In the genomic region with DNA sequence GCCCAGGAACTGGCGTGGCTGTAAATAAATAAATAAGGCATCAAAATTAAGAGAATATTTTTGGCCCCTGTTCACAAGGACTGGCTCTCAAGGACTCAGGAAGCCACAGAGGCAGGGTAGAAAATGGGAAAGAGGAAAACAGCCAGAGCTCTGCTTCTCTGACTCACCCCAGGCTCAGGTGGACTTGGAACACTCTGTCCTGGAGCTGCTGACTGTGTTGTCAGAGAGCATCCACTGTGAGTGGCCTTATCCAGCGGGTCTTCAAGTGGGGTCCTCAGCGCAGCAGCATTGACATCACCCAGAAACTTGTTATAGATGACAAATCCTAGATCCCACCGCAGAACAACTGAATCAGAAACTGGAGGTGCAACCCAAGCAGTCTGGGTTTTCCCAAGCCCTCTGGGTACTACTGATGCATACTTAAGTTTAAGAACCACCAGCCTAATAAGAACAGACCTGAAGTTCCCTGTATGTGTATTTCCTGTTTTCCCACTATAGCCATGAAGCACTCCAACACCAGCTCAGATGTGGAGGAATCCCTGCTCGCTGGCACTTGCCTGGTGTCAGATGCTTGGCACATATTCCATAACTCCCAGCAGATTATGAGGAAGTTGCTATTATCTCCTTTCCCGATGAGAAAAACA, we compare ENCODE assay signal across 22 cellular contexts. TPM values are rescaled to one million over a fixed set of nuclear protein-coding genes. Genes with fewer than 3 reads are reported as not detected.
DNase-seq lines count a peak whose midpoint lies in the region; ATAC-seq and TF ChIP-seq lines count a peak whose summit lies in the region.
"Had no signal": no experiment of that assay in that cellular context is flagged by ENCODE, and none has a peak within 500 bp of the region (broad histone marks: within the 10 kb centered on the region; RNA-seq: fewer than 3 reads in every experiment).

No MANE protein-coding gene starts in this region.

- no peaks in the 10 kb centered on the region for H3K9me3 Mint-ChIP-seq in CD4-positive, alpha-beta T cell

- H3K36me3 Mint-ChIP-seq in CD4-positive, alpha-beta T cell (ENCODE audit: low read depth): no peaks in the 10 kb centered on the region

- H3K27ac Mint-ChIP-seq in CD4-positive, alpha-beta T cell: no peak overlapping the region

- no peaks in the 10 kb centered on the region for H3K9me3 ChIP-seq in fibroblast of lung (ENCODE audit: control insufficient read depth, insufficient read depth, low read depth, low read length)
- H3K9me3 ChIP-seq in CD4-positive, alpha-beta T cell (ENCODE audit: control insufficient read depth, low read length): no peaks in the 10 kb centered on the region
- H3K9me3 ChIP-seq: Caco-2, neutrophil, right lobe of liver had no signal

- POLR2A ChIA-PET in CD4-positive, alpha-beta T cell (lab: Charles Lee): no interaction called here

- H3K4me1 ChIP-seq in fibroblast of lung (ENCODE audit: control insufficient read depth, extremely low read depth, insufficient read depth, low read length): no peaks in the 10 kb centered on the region
- H3K4me1 ChIP-seq: Caco-2 had no signal

- no peaks in the 10 kb centered on the region for H3K79me2 ChIP-seq in fibroblast of lung (ENCODE audit: control insufficient read depth, insufficient read depth, low read length)

- no peaks in the 10 kb centered on the region for H3K4me1 Mint-ChIP-seq in CD4-positive, alpha-beta T cell (ENCODE audit: low read depth)

- ATAC-seq in CD4-positive, alpha-beta T cell (ENCODE audit: poor library complexity): no peak
- ATAC-seq in HG03354 (IDR thresholded peaks at IDR 0.05; ENCODE audit: poor library complexity, severe bottlenecking, unreplicated experiment): no peak
- ATAC-seq: left colon had no signal

- TF ChIP-seq CTCF in fibroblast of lung (conservative IDR thresholded peaks at IDR 0.05 in 1 of 2, IDR thresholded peaks at IDR 0.05 in 1 of 2; ENCODE audit: low read depth in 1 of 2, low read length in 2 of 2): no peak
- TF ChIP-seq CTCF in CD4-positive, alpha-beta T cell (IDR thresholded peaks at IDR 0.05): no peak

- H3K27me3 ChIP-seq in fibroblast of lung (ENCODE audit: control insufficient read depth, insufficient read depth, low read length): no peaks in the 10 kb centered on the region
- H3K27me3 ChIP-seq in CD4-positive, alpha-beta T cell (ENCODE audit: control insufficient read depth, insufficient read depth, low read length): no peaks in the 10 kb centered on the region
- H3K27me3 ChIP-seq: right lobe of liver had no signal

- no peak overlapping the region for H3K4me2 ChIP-seq in fibroblast of lung (ENCODE audit: extremely low read depth, insufficient read depth, low read length)

- no peak overlapping the region for H3K4me3 Mint-ChIP-seq in CD4-positive, alpha-beta T cell

- DNase-seq in HPDE6-E6E7 (ENCODE audit: extremely low spot score): peak; percentile 67
- DNase-seq in SW480 (ENCODE audit: low spot score): peak; percentile 28
- peak; percentile 24 to 31 for DNase-seq in fibroblast of lung (ENCODE audit: low read depth in 2 of 2)
- DNase-seq in renal cortical epithelial cell (ENCODE audit: low read depth): peak; percentile 70
- DNase-seq in AG20443 (ENCODE audit: low spot score): no peak
- no peak for DNase-seq in CD4-positive, alpha-beta T cell
- no peak for DNase-seq in activated naive CD4-positive, alpha-beta T cell treated with Interleukin-2 at 50 U/mL for 16 hours
- DNase-seq: activated CD4-positive, alpha-beta T cell treated with anti-CD3 and anti-CD28 coated beads for 48 hours; activated CD8-positive, alpha-beta memory T cell treated with anti-CD3 and anti-CD28 coated beads, Interleukin-2, amount 50 U/mL, for 4 hours; activated gamma-delta T cell; aorta; Caco-2; left colon; NCI-H2029 treated with DMSO at 0.1 percent for 48 hours; NCI-H524 treated with DMSO at 0.1 percent for 48 hours; right lobe of liver; stimulated activated CD4-positive, alpha-beta T cell treated with anti-CD3 and anti-CD28 coated beads, Interleukin-2, amount 100 ng/mL, for 24 hours had no signal

- no peak overlapping the region for H3K9ac ChIP-seq in fibroblast of lung (ENCODE audit: insufficient read depth, low read length)

- CTCF ChIA-PET in CD4-positive, alpha-beta T cell (lab: Charles Lee): no interaction called here

- peaks cover 24% of the 10 kb centered on the region for H3K27me3 Mint-ChIP-seq in CD4-positive, alpha-beta T cell

- no peaks in the 10 kb centered on the region for H4K20me1 ChIP-seq in fibroblast of lung (ENCODE audit: control insufficient read depth, extremely low read depth, insufficient read depth, low read length)

- H2AFZ ChIP-seq in fibroblast of lung (ENCODE audit: low read length): no peak overlapping the region

- H3K4me3 ChIP-seq in fibroblast of lung (replicated peaks in 1 of 4; ENCODE audit: control extremely low read depth in 1 of 4, insufficient read depth in 1 of 4, low read depth in 3 of 4, low read length in 4 of 4): no peak overlapping the region
- H3K4me3 ChIP-seq: right lobe of liver, SK-N-MC had no signal

- no peak overlapping the region for H3K27ac ChIP-seq in fibroblast of lung (ENCODE audit: insufficient read depth, low read length)
- H3K27ac ChIP-seq in CD4-positive, alpha-beta T cell (ENCODE audit: low read depth, low read length): no peak overlapping the region
- H3K27ac ChIP-seq: neutrophil, right lobe of liver, SK-N-MC had no signal

- intact Hi-C loops in CD4-positive, alpha-beta T cell (cut with DNase I, micrococcal nuclease): no loop called here

- no peaks in the 10 kb centered on the region for H3K36me3 ChIP-seq in fibroblast of lung (ENCODE audit: control insufficient read depth, insufficient read depth, low read length)
- H3K36me3 ChIP-seq: neutrophil, right lobe of liver had no signal

RNA-seq across cellular contexts. Expression of gene ADRA1B, which starts 20.5 kb away (rescaled TPM):
- 0.26 and 0.99 TPM in 2 replicates for total RNA-seq in fibroblast of lung
- 0.73 and 1.7 TPM in 2 replicates for polyA plus RNA-seq in fibroblast of lung
- polyA plus RNA-seq in fibroblast of lung (2012): 1.3 and 2.4 TPM in 2 replicates
- 0.19 and 5.2 TPM in 2 replicates for polyA minus RNA-seq in fibroblast of lung (ENCODE audit: low replicate concordance)
- total RNA-seq in renal cortical epithelial cell: 1.6 and 5.4 TPM in 2 replicates
- not detected for total RNA-seq in CD4-positive, alpha-beta T cell
- total RNA-seq: Caco-2, mononuclear cell, OCI-LY7 had no signal

Comparison
In these comparisons a context has a peak if more than half of its experiments do, and no peak if none do; other contexts are left out.
1. DNase-seq: peak in HPDE6-E6E7 (single experiment), SW480 (single experiment), fibroblast of lung (2 of 2) and renal cortical epithelial cell (single experiment); none in AG20443 (single experiment), CD4-positive, alpha-beta T cell (0 of 10) and activated naive CD4-positive, alpha-beta T cell treated with Interleukin-2 at 50 U/mL for 16 hours (single experiment).